In the genomic region with DNA sequence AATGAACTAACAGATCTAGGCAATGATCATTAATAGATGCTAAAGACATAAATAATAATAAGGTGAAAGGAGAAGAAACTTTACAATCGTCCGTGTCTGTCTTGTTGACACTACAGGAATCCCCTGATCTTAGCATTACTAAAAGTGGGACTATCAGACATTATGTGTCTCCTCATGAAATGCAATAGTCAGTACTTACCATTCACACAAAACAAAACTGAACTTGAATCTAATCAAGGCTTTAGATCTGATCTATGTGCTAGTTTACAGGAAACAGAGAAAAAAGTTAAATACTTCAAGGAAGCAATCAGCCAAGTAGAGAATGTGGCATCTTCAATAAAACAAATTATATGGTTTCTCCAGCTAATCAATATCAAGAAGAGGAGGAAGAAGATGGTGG, we compare ENCODE assay signal across 13 cellular contexts.
DNase-seq lines count a peak whose midpoint lies in the region; ATAC-seq and TF ChIP-seq lines count a peak whose summit lies in the region.
"Had no signal": no experiment of that assay in that cellular context is flagged by ENCODE, and none has a peak within 500 bp of the region (broad histone marks: within the 10 kb centered on the region; RNA-seq: fewer than 3 reads in every experiment).

No MANE protein-coding gene starts in this region.

- H3K27ac ChIP-seq in CD4-positive, CD25-positive, alpha-beta regulatory T cell (ENCODE audit: insufficient read depth, low read length, poor library complexity, severe bottlenecking) = no peak overlapping the region
- no peak overlapping the region for H3K27ac ChIP-seq in CD4-positive, alpha-beta memory T cell (ENCODE audit: low read depth, low read length)
- H3K27ac ChIP-seq: BLaER1 treated with 17β-estradiol and CSF1 and Interleukin-3, amounts not matched to agents 10 nM and 100 nM had no signal

- no peaks in the 10 kb centered on the region for H3K9me3 ChIP-seq in CD4-positive, CD25-positive, alpha-beta regulatory T cell (ENCODE audit: control insufficient read depth in 2 of 2, low read length in 2 of 2)
- no peaks in the 10 kb centered on the region for H3K9me3 ChIP-seq in CD4-positive, alpha-beta memory T cell (ENCODE audit: control insufficient read depth in 1 of 2, low read length in 2 of 2)

- H3K27ac Mint-ChIP-seq in activated T-cell treated with anti-CD3 and anti-CD28 coated beads, Interleukin-2, amount 50 U/mL, for 24 hours = peak overlapping the region; percentile 83
- H3K27ac Mint-ChIP-seq in CD4-positive, CD25-positive, alpha-beta regulatory T cell = peak overlapping the region; percentile 3 to 95 (median 75)
- peak overlapping the region in 5 of 7 donors; percentile 1 to 81 (median 44) for H3K27ac Mint-ChIP-seq in CD4-positive, alpha-beta memory T cell
- peak overlapping the region; percentile 83 for H3K27ac Mint-ChIP-seq in activated T-helper 17 cell treated with anti-CD3 and anti-CD28 coated beads, Interleukin-2, amount 50 U/mL, for 72 hours
- H3K27ac Mint-ChIP-seq: H9 had no signal

- peaks cover 6% of the 10 kb centered on the region for H3K4me1 ChIP-seq in CD4-positive, CD25-positive, alpha-beta regulatory T cell (ENCODE audit: control insufficient read depth, insufficient read depth, low read length, poor library complexity, severe bottlenecking)
- peaks cover 10% of the 10 kb centered on the region for H3K4me1 ChIP-seq in CD4-positive, alpha-beta memory T cell (ENCODE audit: insufficient read depth, low read length)
- H3K4me1 ChIP-seq: BLaER1 treated with 17β-estradiol and CSF1 and Interleukin-3, amounts not matched to agents 10 nM and 100 nM had no signal

- H3K27me3 Mint-ChIP-seq in activated T-cell treated with anti-CD3 and anti-CD28 coated beads, Interleukin-2, amount 50 U/mL, for 24 hours = no peaks in the 10 kb centered on the region
- H3K27me3 Mint-ChIP-seq in CD4-positive, CD25-positive, alpha-beta regulatory T cell = no peaks in the 10 kb centered on the region
- no peaks in the 10 kb centered on the region for H3K27me3 Mint-ChIP-seq in CD4-positive, alpha-beta memory T cell
- H3K27me3 Mint-ChIP-seq in activated T-helper 17 cell treated with anti-CD3 and anti-CD28 coated beads, Interleukin-2, amount 50 U/mL, for 72 hours = no peaks in the 10 kb centered on the region

- intact Hi-C loops in CD4-positive, alpha-beta memory T cell (cut with micrococcal nuclease) = no loop called here

- no peaks in the 10 kb centered on the region for H3K9me3 Mint-ChIP-seq in activated T-cell treated with anti-CD3 and anti-CD28 coated beads, Interleukin-2, amount 50 U/mL, for 24 hours
- no peaks in the 10 kb centered on the region for H3K9me3 Mint-ChIP-seq in CD4-positive, CD25-positive, alpha-beta regulatory T cell
- no peaks in the 10 kb centered on the region for H3K9me3 Mint-ChIP-seq in CD4-positive, alpha-beta memory T cell
- no peaks in the 10 kb centered on the region for H3K9me3 Mint-ChIP-seq in activated T-helper 17 cell treated with anti-CD3 and anti-CD28 coated beads, Interleukin-2, amount 50 U/mL, for 72 hours
- H3K9me3 Mint-ChIP-seq: H9 had no signal

- CTCF ChIA-PET in CD4-positive, alpha-beta memory T cell (lab: Charles Lee; ENCODE audit: partially characterized antibody) = no interaction called here

- peaks cover 37% of the 10 kb centered on the region for H3K4me1 Mint-ChIP-seq in activated T-cell treated with anti-CD3 and anti-CD28 coated beads, Interleukin-2, amount 50 U/mL, for 24 hours (ENCODE audit: low read depth)
- peaks cover 24 to 46% (median 31%) of the 10 kb centered on the region in 4 donors for H3K4me1 Mint-ChIP-seq in CD4-positive, CD25-positive, alpha-beta regulatory T cell
- peaks cover 21 to 51% (median 33%) of the 10 kb centered on the region in 4 donors for H3K4me1 Mint-ChIP-seq in CD4-positive, alpha-beta memory T cell
- H3K4me1 Mint-ChIP-seq in activated T-helper 17 cell treated with anti-CD3 and anti-CD28 coated beads, Interleukin-2, amount 50 U/mL, for 72 hours = peaks cover 19% of the 10 kb centered on the region

- peaks cover 27% of the 10 kb centered on the region for H3K36me3 Mint-ChIP-seq in activated T-cell treated with anti-CD3 and anti-CD28 coated beads, Interleukin-2, amount 50 U/mL, for 24 hours (ENCODE audit: low read depth)
- peaks cover 28% of the 10 kb centered on the region for H3K36me3 Mint-ChIP-seq in CD4-positive, CD25-positive, alpha-beta regulatory T cell
- H3K36me3 Mint-ChIP-seq in CD4-positive, alpha-beta memory T cell = peaks cover 25% of the 10 kb centered on the region in 2 donors
- H3K36me3 Mint-ChIP-seq in activated T-helper 17 cell treated with anti-CD3 and anti-CD28 coated beads, Interleukin-2, amount 50 U/mL, for 72 hours (ENCODE audit: low read depth) = peaks cover 35% of the 10 kb centered on the region

- H3K4me3 Mint-ChIP-seq in activated T-cell treated with anti-CD3 and anti-CD28 coated beads, Interleukin-2, amount 50 U/mL, for 24 hours = no peak overlapping the region
- H3K4me3 Mint-ChIP-seq in CD4-positive, CD25-positive, alpha-beta regulatory T cell = peak overlapping the region in 1 of 4 donors; percentile 7
- peak overlapping the region in 2 of 8 donors; percentile 29 to 66 for H3K4me3 Mint-ChIP-seq in CD4-positive, alpha-beta memory T cell
- peak overlapping the region; percentile 21 for H3K4me3 Mint-ChIP-seq in activated T-helper 17 cell treated with anti-CD3 and anti-CD28 coated beads, Interleukin-2, amount 50 U/mL, for 72 hours
- H3K4me3 Mint-ChIP-seq: H9 had no signal

- ATAC-seq in CD4-positive, CD25-positive, alpha-beta regulatory T cell (ENCODE audit: low read depth in 2 of 2) = no peak
- ATAC-seq in activated T-helper 17 cell treated with anti-CD3 and anti-CD28 coated beads, Interleukin-2, amount 50 U/mL, for 72 hours (replicated peaks) = peak; percentile 71
- no peak for ATAC-seq in SK-N-SH treated with all-trans-retinoic acid at 6 μM for 48 hours
- ATAC-seq in GM21619 (IDR thresholded peaks at IDR 0.05; ENCODE audit: unreplicated experiment) = no peak
- ATAC-seq: Panc1 had no signal

- DNase-seq in activated T-cell treated with anti-CD3 and anti-CD28 coated beads, Interleukin-2, amount 50 U/mL, for 24 hours = no peak
- no peak for DNase-seq in activated T-cell treated with anti-CD3 and anti-CD28 coated beads for 4 hours
- peak in 1 of 3 donors; percentile 43 for DNase-seq in CD4-positive, CD25-positive, alpha-beta regulatory T cell
- no peak for DNase-seq in CD4-positive, alpha-beta memory T cell
- DNase-seq: DMS79 treated with DMSO at 0.1 percent for 48 hours, H9, KG1, NCI-H1694 treated with DMSO at 0.1 percent for 48 hours had no signal

- peak overlapping the region; percentile 11 for H3K4me3 ChIP-seq in CD4-positive, CD25-positive, alpha-beta regulatory T cell (ENCODE audit: low read depth, low read length)
- H3K4me3 ChIP-seq in CD4-positive, alpha-beta memory T cell (ENCODE audit: low read length in 2 of 2) = no peak overlapping the region
- H3K4me3 ChIP-seq: BLaER1 treated with 17β-estradiol and CSF1 and Interleukin-3, amounts not matched to agents 10 nM and 100 nM had no signal

- no peaks in the 10 kb centered on the region for H3K27me3 ChIP-seq in CD4-positive, CD25-positive, alpha-beta regulatory T cell (ENCODE audit: control insufficient read depth, insufficient read depth, low read length)
- no peaks in the 10 kb centered on the region for H3K27me3 ChIP-seq in CD4-positive, alpha-beta memory T cell (ENCODE audit: insufficient read depth, low read length)
- H3K27me3 ChIP-seq: BLaER1 treated with 17β-estradiol and CSF1 and Interleukin-3, amounts not matched to agents 10 nM and 100 nM had no signal

- peaks cover 12% of the 10 kb centered on the region for H3K36me3 ChIP-seq in CD4-positive, CD25-positive, alpha-beta regulatory T cell (ENCODE audit: control insufficient read depth, insufficient read depth, low read length)
- H3K36me3 ChIP-seq in CD4-positive, alpha-beta memory T cell (ENCODE audit: insufficient read depth, low read length) = no peaks in the 10 kb centered on the region

- POLR2A ChIA-PET in CD4-positive, alpha-beta memory T cell (lab: Charles Lee; ENCODE audit: partially characterized antibody) = no interaction called here

TF ChIP-seq in SK-N-SH treated with all-trans-retinoic acid at 6 μM for 48 hours, 23 proteins besides CTCF, POLR2A, EP300 and RAD21 (continues in another document):
- TF ChIP-seq SNAI2 (CRISPR knock-in tag; IDR thresholded peaks at IDR 0.05) = no peak
- no peak for TF ChIP-seq CSRNP3 (CRISPR knock-in tag; IDR thresholded peaks at IDR 0.05)
- no peak for TF ChIP-seq TSHZ2 (CRISPR knock-in tag; IDR thresholded peaks at IDR 0.05)
- TF ChIP-seq ISL1 (CRISPR knock-in tag; IDR thresholded peaks at IDR 0.05) = no peak
